Comparison of ENCODE assay signal across 2 cellular contexts in the genomic region with DNA sequence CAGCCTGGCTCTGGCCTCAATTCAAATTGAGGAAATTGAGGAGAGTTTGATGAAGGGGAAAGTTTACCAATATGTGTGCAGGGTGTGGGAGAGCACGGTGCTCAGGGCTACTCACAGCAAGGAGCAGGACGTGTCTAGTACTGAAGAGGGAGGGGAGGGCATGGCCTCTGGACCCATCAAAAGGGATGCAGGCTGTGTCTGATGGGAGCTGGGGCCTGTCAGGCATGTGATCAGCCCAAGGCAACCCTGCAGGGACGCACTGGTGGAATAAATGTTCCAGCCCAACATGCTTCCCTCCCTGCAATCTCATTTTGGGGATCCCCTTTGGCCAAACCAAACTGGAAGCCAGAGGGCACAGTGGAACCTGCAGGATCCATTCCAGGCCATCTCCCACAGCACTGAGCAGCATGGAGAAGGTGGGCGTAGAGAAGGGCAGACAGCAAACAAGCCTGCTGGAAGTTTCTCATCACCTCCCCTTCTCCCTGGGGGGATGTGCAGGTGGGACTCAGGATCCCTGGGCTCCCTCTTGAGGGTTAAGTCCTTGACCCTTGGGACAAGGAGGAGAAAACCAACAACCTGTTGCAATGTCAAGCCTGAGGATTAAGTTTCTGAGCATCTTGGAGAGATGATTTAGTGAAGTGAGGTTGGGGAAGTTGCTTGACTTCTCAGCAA.
TF ChIP-seq lines count a peak whose summit lies in the region.

No MANE protein-coding gene starts in this region.

TF ChIP-seq in HepG2, 621 proteins besides CTCF, POLR2A, EP300 and RAD21:
- TF ChIP-seq, protein P1, sequence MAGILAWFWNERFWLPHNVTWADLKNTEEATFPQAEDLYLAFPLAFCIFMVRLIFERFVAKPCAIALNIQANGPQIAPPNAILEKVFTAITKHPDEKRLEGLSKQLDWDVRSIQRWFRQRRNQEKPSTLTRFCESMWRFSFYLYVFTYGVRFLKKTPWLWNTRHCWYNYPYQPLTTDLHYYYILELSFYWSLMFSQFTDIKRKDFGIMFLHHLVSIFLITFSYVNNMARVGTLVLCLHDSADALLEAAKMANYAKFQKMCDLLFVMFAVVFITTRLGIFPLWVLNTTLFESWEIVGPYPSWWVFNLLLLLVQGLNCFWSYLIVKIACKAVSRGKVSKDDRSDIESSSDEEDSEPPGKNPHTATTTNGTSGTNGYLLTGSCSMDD (CRISPR knock-in tag; IDR thresholded peaks at IDR 0.05), result no peak

TF ChIP-seq in HEK293, 187 proteins besides CTCF, POLR2A, EP300 and RAD21:
- TF ChIP-seq ZNF701 (tag by site-specific recombination; IDR thresholded peaks at IDR 0.05) (no peak), ZNF473 (tag by site-specific recombination; IDR thresholded peaks at IDR 0.05) (no peak), ZNF830 (tag by site-specific recombination; IDR thresholded peaks at IDR 0.05; ENCODE audit: low read depth) (no peak), GLIS2 (tag by site-specific recombination; IDR thresholded peaks at IDR 0.05) (no peak), ZFHX2 (tag by site-specific recombination; conservative IDR thresholded peaks at IDR 0.05) (no peak), ZNF112 (tag by site-specific recombination; IDR thresholded peaks at IDR 0.05) (no peak), ZNF274 (IDR thresholded peaks at IDR 0.05; ENCODE audit: low read length) (no peak), ZNF274 (tag by site-specific recombination; IDR thresholded peaks at IDR 0.05; ENCODE audit: borderline replicate concordance) (no peak), SCRT2 (tag by site-specific recombination; IDR thresholded peaks at IDR 0.05) (peak; percentile 55)
